ENCODE assay signal across 8 cellular contexts in genomic region chrX:16946361-16946964, GRCh38. TPM values are rescaled to one million over a fixed set of nuclear protein-coding genes. Genes with fewer than 3 reads are reported as not detected.
DNase-seq lines count a peak whose midpoint lies in the region; ATAC-seq, FAIRE-seq and TF ChIP-seq lines count a peak whose summit lies in the region.

REPS2 (plus strand) TSS chrX:16946658; CDS start chrX:16946862, 204 bp downstream.

- H3K36me3 ChIP-seq in ascending aorta = no peaks in the 10 kb centered on the region
- no peaks in the 10 kb centered on the region for H3K36me3 ChIP-seq in rectal smooth muscle tissue (ENCODE audit: control insufficient read depth, insufficient read depth, low read length)

- peak; percentile 65 for DNase-seq in GM12892 (ENCODE audit: insufficient read length)
- DNase-seq in NCI-H146 (lab: John Stamatoyannopoulos, UW) = peak; percentile 85
- DNase-seq in T-helper 9 cell = peak; percentile 72
- peak; percentile 53 to 89 for DNase-seq in ascending aorta (ENCODE audit: low spot score in 2 of 2)
- DNase-seq in hepatic stellate cell (ENCODE audit: low spot score) = peak; percentile 55
- DNase-seq in urothelium cell line (ENCODE audit: low spot score) = peak; percentile 69

- H3K4me1 ChIP-seq in ascending aorta (no peaks in the 10 kb centered on the region), rectal smooth muscle tissue (ENCODE audit: control insufficient read depth, insufficient read depth, low read length) (no peaks in the 10 kb centered on the region)

- H3K27me3 ChIP-seq in ascending aorta (no peaks in the 10 kb centered on the region), rectal smooth muscle tissue (ENCODE audit: control insufficient read depth, insufficient read depth, low read length) (no peaks in the 10 kb centered on the region)

- no peak for TF ChIP-seq CTCF in ascending aorta (IDR thresholded peaks at IDR 0.05)

- H3K9ac ChIP-seq in rectal smooth muscle tissue (ENCODE audit: low read length) = no peak within 1 kb of the TSS

- intact Hi-C loops in ascending aorta (cut with DNase I) = no loop called here

- TF ChIP-seq POLR2A in GM12892 (IDR thresholded peaks at IDR 0.05; ENCODE audit: low read depth, low read length) = no peak

- FAIRE-seq in GM12892 (lab: Jason Lieb, UNC) (peak; percentile 38), urothelium cell line (lab: Jason Lieb, UNC) (no peak)

- peak within 1 kb of the TSS; percentile 65 to 76 for H3K4me3 ChIP-seq in ascending aorta
- peak within 1 kb of the TSS; percentile 75 for H3K4me3 ChIP-seq in rectal smooth muscle tissue (ENCODE audit: low read length)

- peak within 1 kb of the TSS in 1 of 2 donors; percentile 48 for H3K27ac ChIP-seq in ascending aorta
- no peak within 1 kb of the TSS for H3K27ac ChIP-seq in rectal smooth muscle tissue (ENCODE audit: low read depth, low read length)

- ATAC-seq in HG02763 (IDR thresholded peaks at IDR 0.05; ENCODE audit: unreplicated experiment) = peak; percentile 92

- peaks cover 0 to 8% of the 10 kb centered on the region in 2 donors for H3K9me3 ChIP-seq in ascending aorta

RNA-seq across cellular contexts. Expression of gene REPS2, which starts in this region (rescaled TPM):
- not detected for polyA plus RNA-seq in GM12892 (2012; ENCODE audit: missing spikeins)
- total RNA-seq in ascending aorta = 4.7 TPM
